In genomic region chr11:86179646-86180064, GRCh38 we compare ENCODE assay signal across 13 cellular contexts.
"Had no signal": no experiment of that assay in that cellular context is flagged by ENCODE, and none has a peak within 500 bp of the region (broad histone marks: within the 10 kb centered on the region; RNA-seq: fewer than 3 reads in every experiment).

No MANE protein-coding gene starts in this region.

- H3K27me3 Mint-ChIP-seq: activated naive CD8-positive, alpha-beta T cell treated with anti-CD3 and anti-CD28 coated beads, Interleukin-2, amount 10 ng/mL, durations not matched to agents 7 days and 5 days; natural killer cell treated with Interleukin-12 subunit alpha and Interleukin-12 subunit beta and Interleukin-15 and Interleukin-18, amount 100 ng/mL, for 72 hours; stimulated activated naive CD8-positive, alpha-beta T cell treated with anti-CD3 and anti-CD28 coated beads, Interleukin-15, amount 100 ng/mL, for 72 hours had no signal

- H3K36me3 ChIP-seq: breast epithelium, thoracic aorta had no signal

- H3K9me3 Mint-ChIP-seq: natural killer cell treated with Interleukin-12 subunit alpha and Interleukin-12 subunit beta and Interleukin-15 and Interleukin-18, amount 100 ng/mL, for 72 hours; stimulated activated naive CD8-positive, alpha-beta T cell treated with anti-CD3 and anti-CD28 coated beads, Interleukin-15, amount 100 ng/mL, for 72 hours had no signal

- H3K4me1 ChIP-seq: breast epithelium had no signal

- H3K9me3 ChIP-seq: breast epithelium, thoracic aorta had no signal

- H3K36me3 Mint-ChIP-seq: natural killer cell treated with Interleukin-12 subunit alpha and Interleukin-12 subunit beta and Interleukin-15 and Interleukin-18, amount 100 ng/mL, for 72 hours had no signal

- DNase-seq: activated CD4-positive, CD25-positive, alpha-beta regulatory T cell treated with anti-CD3 and anti-CD28 coated beads, Interleukin-2, amount 50 U/mL, for 72 hours; activated naive CD8-positive, alpha-beta T cell treated with anti-CD3 and anti-CD28 coated beads, Interleukin-2, amount 10 ng/mL, durations not matched to agents 7 days and 5 days; kidney; nucleus accumbens; right cardiac atrium; stimulated activated naive CD8-positive, alpha-beta T cell treated with anti-CD3 and anti-CD28 coated beads, Interleukin-15, amount 100 ng/mL, for 72 hours; T-helper 1 cell; T1000 had no signal

- H3K4me3 Mint-ChIP-seq: activated naive CD8-positive, alpha-beta T cell treated with anti-CD3 and anti-CD28 coated beads, Interleukin-2, amount 10 ng/mL, durations not matched to agents 7 days and 5 days; activated T-helper 1 cell treated with anti-CD3 and anti-CD28 coated beads, Interleukin-12 subunit alpha, Interleukin-12 subunit beta, Interleukin-2, Interleukin-4 antibody, amounts not matched to agents 30 ng/mL and 10 ng/mL and 1 ng/mL, durations not matched to agents 14 hours and 24 hours and 36 hours; natural killer cell treated with Interleukin-12 subunit alpha and Interleukin-12 subunit beta and Interleukin-15 and Interleukin-18, amount 100 ng/mL, for 72 hours; stimulated activated naive CD8-positive, alpha-beta T cell treated with anti-CD3 and anti-CD28 coated beads, Interleukin-15, amount 100 ng/mL, for 72 hours had no signal

- H3K27ac Mint-ChIP-seq: activated naive CD8-positive, alpha-beta T cell treated with anti-CD3 and anti-CD28 coated beads, Interleukin-2, amount 10 ng/mL, durations not matched to agents 7 days and 5 days; activated T-helper 1 cell treated with anti-CD3 and anti-CD28 coated beads, Interleukin-12 subunit alpha, Interleukin-12 subunit beta, Interleukin-2, Interleukin-4 antibody, amounts not matched to agents 30 ng/mL and 10 ng/mL and 1 ng/mL, durations not matched to agents 14 hours and 24 hours and 36 hours; natural killer cell treated with Interleukin-12 subunit alpha and Interleukin-12 subunit beta and Interleukin-15 and Interleukin-18, amount 100 ng/mL, for 72 hours; stimulated activated naive CD8-positive, alpha-beta T cell treated with anti-CD3 and anti-CD28 coated beads, Interleukin-15, amount 100 ng/mL, for 72 hours had no signal

- H3K27ac ChIP-seq: breast epithelium, thoracic aorta had no signal

- H3K27me3 ChIP-seq: breast epithelium had no signal

- H3K4me3 ChIP-seq: breast epithelium, skin epidermis, thoracic aorta had no signal

- ATAC-seq: natural killer cell treated with Interleukin-12 subunit alpha and Interleukin-12 subunit beta and Interleukin-15 and Interleukin-18, amount 100 ng/mL, for 72 hours; right cardiac atrium; stimulated activated naive CD8-positive, alpha-beta T cell treated with anti-CD3 and anti-CD28 coated beads, Interleukin-15, amount 100 ng/mL, for 72 hours had no signal
